14 cellular contexts compared by ENCODE assay signal in genomic region chr2:85481818-85482777, GRCh38. TPM values are rescaled to one million over a fixed set of nuclear protein-coding genes. Genes with fewer than 3 reads are reported as not detected.
DNase-seq lines count a peak whose midpoint lies in the region; TF ChIP-seq lines count a peak whose summit lies in the region.
"Had no signal": no experiment of that assay in that cellular context is flagged by ENCODE, and none has a peak within 500 bp of the region (broad histone marks: within the 10 kb centered on the region; RNA-seq: fewer than 3 reads in every experiment).

No MANE protein-coding gene starts in this region.

- DNase-seq in fibroblast of gingiva (ENCODE audit: low read depth) = peak; percentile 63
- no peak for DNase-seq in DMS153 (lab: John Stamatoyannopoulos, UW)
- no peak for DNase-seq in D341Med (ENCODE audit: low spot score)
- no peak for DNase-seq in head of caudate nucleus
- DNase-seq: BE2C; CD8-positive, alpha-beta T cell; COR-L47; DMS53; GF-D8; HCEC 1CT; HFFc6 had no signal

- intact Hi-C loops in head of caudate nucleus (cut with DNase I) = no loop called here

- H3K27ac ChIP-seq in C4-2B (0 out of 2 replicates have a peak overlapping the region, but pooled peaks have one; percentile 1), VCaP (peak overlapping the region; percentile 30; the same call in 1 of the 2 replicates), liver (ENCODE audit: low read depth in 1 of 2, low read length in 2 of 2) (peak overlapping the region; percentile 42 to 50)

- WGBS in liver = 45% methylated on average over 13 of the region's 13 CpGs

- TF ChIP-seq RAD21 in liver (IDR thresholded peaks at IDR 0.05) = peak; percentile 3 to 51

- TF ChIP-seq CTCF in C4-2B (conservative IDR thresholded peaks at IDR 0.05) (no peak), VCaP (conservative IDR thresholded peaks at IDR 0.05) (no peak), liver (IDR thresholded peaks at IDR 0.05; ENCODE audit: low read depth, low read length, missing input control) (no peak)

- H3K9me3 ChIP-seq in liver (ENCODE audit: control insufficient read depth in 4 of 4, low read length in 3 of 4) = no peaks in the 10 kb centered on the region
- H3K9me3 ChIP-seq: BE2C had no signal

- H3K36me3 ChIP-seq in liver (ENCODE audit: control insufficient read depth in 4 of 4, insufficient read depth in 3 of 4, low read depth in 1 of 4, low read length in 3 of 4) = no peaks in the 10 kb centered on the region
- H3K36me3 ChIP-seq: BE2C had no signal

- peaks cover 0 to 7% (median 5%) of the 10 kb centered on the region in 4 donors for H3K4me1 ChIP-seq in liver (ENCODE audit: control insufficient read depth in 4 of 4, insufficient read depth in 4 of 4, low read length in 3 of 4)
- H3K4me1 ChIP-seq: BE2C had no signal

- no peaks in the 10 kb centered on the region for H3K27me3 ChIP-seq in liver (ENCODE audit: control insufficient read depth in 4 of 4, insufficient read depth in 4 of 4, low read length in 3 of 4)
- H3K27me3 ChIP-seq: BE2C had no signal

- peak overlapping the region in 1 of 2 donors; percentile 16 for H3K9ac ChIP-seq in liver (ENCODE audit: low read depth in 1 of 2, low read length in 2 of 2)

- peak overlapping the region in 2 of 3 donors; percentile 34 to 50 for H3K4me3 ChIP-seq in liver (ENCODE audit: low read depth in 1 of 3, low read length in 3 of 3)

TF ChIP-seq in liver, 16 proteins besides CTCF, POLR2A, EP300 and RAD21:
- no peak for TF ChIP-seq HNF4G (IDR thresholded peaks at IDR 0.05)
- peak; percentile 52 to 55 for TF ChIP-seq HNF4A (conservative IDR thresholded peaks at IDR 0.05)
- TF ChIP-seq MAX (IDR thresholded peaks at IDR 0.05) = peak; percentile 38
- TF ChIP-seq SP1 (IDR thresholded peaks at IDR 0.05) = peak; percentile 25
- no peak for TF ChIP-seq FOXA1 (IDR thresholded peaks at IDR 0.05)
- peak; percentile 57 for TF ChIP-seq YY1 (IDR thresholded peaks at IDR 0.05)
- no peak for TF ChIP-seq GABPA (IDR thresholded peaks at IDR 0.05 in 1 of 2, conservative IDR thresholded peaks at IDR 0.05 in 1 of 2)
- TF ChIP-seq RXRA (IDR thresholded peaks at IDR 0.05) = peak; percentile 27 to 44
- TF ChIP-seq EGR1 (IDR thresholded peaks at IDR 0.05; ENCODE audit: low read depth in 2 of 2) = no peak
- TF ChIP-seq REST (IDR thresholded peaks at IDR 0.05) = no peak
- no peak for TF ChIP-seq ATF3 (IDR thresholded peaks at IDR 0.05)
- peak in 1 of 2 donors; percentile 15 for TF ChIP-seq JUND (IDR thresholded peaks at IDR 0.05)
- TF ChIP-seq TAF1 (conservative IDR thresholded peaks at IDR 0.05) = no peak
- no peak for TF ChIP-seq FOXA2 (IDR thresholded peaks at IDR 0.05)
- TF ChIP-seq ZBTB33 (IDR thresholded peaks at IDR 0.05) = no peak
- TF ChIP-seq NR2F2 (IDR thresholded peaks at IDR 0.05) = no peak

RNA-seq across cellular contexts. Expression of gene MAT2A, which starts 56.9 kb away (rescaled TPM):
- total RNA-seq in liver = 100 to 1,000 TPM in 1 of 2 donors, 10 to 100 TPM in 1; 60.5 to 104 TPM
- polyA plus RNA-seq in liver = 10 to 100 TPM; 48.3 to 99.3 TPM
